ENCODE assay signal across 15 cellular contexts in genomic region chr1:46396429-46397398, GRCh38. TPM values are rescaled to one million over a fixed set of nuclear protein-coding genes. Genes with fewer than 3 reads are reported as not detected.
DNase-seq lines count a peak whose midpoint lies in the region; ATAC-seq and TF ChIP-seq lines count a peak whose summit lies in the region.
"Had no signal": no experiment of that assay in that cellular context is flagged by ENCODE, and none has a peak within 500 bp of the region (broad histone marks: within the 10 kb centered on the region; RNA-seq: fewer than 3 reads in every experiment).

No MANE protein-coding gene starts in this region.

- intact Hi-C loops in OCI-LY7 (cut with micrococcal nuclease; ENCODE audit: unreplicated experiment) = no loop called here

- DNase-seq in NCI-H748 (lab: John Stamatoyannopoulos, UW; ENCODE audit: unreplicated experiment) = peak; percentile 52
- no peak for DNase-seq in NCI-H748 treated with DMSO at 0.1 percent for 48 hours (lab: John Stamatoyannopoulos, UW)
- no peak for DNase-seq in OCI-LY7 (ENCODE audit: low spot score)
- peak; percentile 3 for DNase-seq in hepatocyte (ENCODE audit: low spot score)
- no peak for DNase-seq in type B pancreatic cell (ENCODE audit: extremely low spot score, unreplicated experiment)
- no peak for DNase-seq in activated naive CD4-positive, alpha-beta T cell treated with anti-CD3 and anti-CD28 coated beads, Interleukin-2, amount 10 ng/mL, durations not matched to agents 7 days and 5 days
- DNase-seq in NCI-H187 (lab: John Stamatoyannopoulos, UW) = no peak
- DNase-seq: activated CD4-positive, CD25-positive, alpha-beta regulatory T cell treated with anti-CD3 and anti-CD28 coated beads, Interleukin-2, amount 50 U/mL, for 72 hours; amniotic stem cell; CD8-positive, alpha-beta memory T cell; left lung had no signal

- H3K4me3 ChIP-seq in OCI-LY7 (ENCODE audit: low read depth, low read length, poor library complexity, severe bottlenecking) = no peak overlapping the region
- H3K4me3 ChIP-seq in hepatocyte = no peak overlapping the region
- H3K4me3 ChIP-seq: left lung, smooth muscle cell had no signal

- H3K4me1 ChIP-seq in OCI-LY7 (ENCODE audit: insufficient read depth, low read length, poor library complexity, severe bottlenecking) (peaks cover 41% of the 10 kb centered on the region), hepatocyte (ENCODE audit: insufficient read depth) (peaks cover 26% of the 10 kb centered on the region)

- H3K27me3 Mint-ChIP-seq in type B pancreatic cell = peaks cover 32% of the 10 kb centered on the region
- peaks cover 52% of the 10 kb centered on the region for H3K27me3 Mint-ChIP-seq in activated naive CD4-positive, alpha-beta T cell treated with anti-CD3 and anti-CD28 coated beads, Interleukin-2, amount 10 ng/mL, durations not matched to agents 7 days and 5 days

- POLR2A ChIA-PET in OCI-LY7 (lab: Charles Lee) = no interaction called here

- peaks cover 11% of the 10 kb centered on the region; the same call in 1 of the 2 replicates for H3K9me3 ChIP-seq in OCI-LY7 (ENCODE audit: low read length)
- no peaks in the 10 kb centered on the region for H3K9me3 ChIP-seq in hepatocyte (ENCODE audit: low read depth)

- TF ChIP-seq CTCF in OCI-LY7 (conservative IDR thresholded peaks at IDR 0.05; ENCODE audit: low read length) = no peak
- no peak for TF ChIP-seq CTCF in hepatocyte (IDR thresholded peaks at IDR 0.05; ENCODE audit: poor library complexity)
- no peak for TF ChIP-seq CTCF in type B pancreatic cell (conservative IDR thresholded peaks at IDR 0.05)

- no peak for ATAC-seq in HG02763 (IDR thresholded peaks at IDR 0.05; ENCODE audit: unreplicated experiment)
- ATAC-seq: left lung; stimulated activated memory B cell treated with anti-CD40 and anti-IgM and Interleukin-4, amounts not matched to agents 10 μg/mL and 1 μg/mL and 100 μg/mL, for 72 hours had no signal

- H3K27ac Mint-ChIP-seq in type B pancreatic cell = no peak overlapping the region
- H3K27ac Mint-ChIP-seq in activated naive CD4-positive, alpha-beta T cell treated with anti-CD3 and anti-CD28 coated beads, Interleukin-2, amount 10 ng/mL, durations not matched to agents 7 days and 5 days = no peak overlapping the region
- H3K27ac Mint-ChIP-seq: CD8-positive, alpha-beta memory T cell; stimulated activated memory B cell treated with anti-CD40 and anti-IgM and Interleukin-4, amounts not matched to agents 10 μg/mL and 1 μg/mL and 100 μg/mL, for 72 hours; T-helper 2 cell treated with Interferon-gamma antibody and Interleukin-4, amounts not matched to agents 5 μg/mL and 100 μg/mL, for 36 hours had no signal

- BruUV-seq in OCI-LY7 (replicated peaks; lab: Mats Ljungman, UMichigan) = TSS peak; percentile 61

- no peaks in the 10 kb centered on the region for H3K9me2 ChIP-seq in OCI-LY7 (ENCODE audit: insufficient read depth, low read length)
- H3K9me2 ChIP-seq in hepatocyte (replicated peaks; ENCODE audit: insufficient read depth) = no peaks in the 10 kb centered on the region

- H3K36me3 Mint-ChIP-seq in type B pancreatic cell = peaks cover 4% of the 10 kb centered on the region
- H3K36me3 Mint-ChIP-seq in activated naive CD4-positive, alpha-beta T cell treated with anti-CD3 and anti-CD28 coated beads, Interleukin-2, amount 10 ng/mL, durations not matched to agents 7 days and 5 days = peaks cover 6% of the 10 kb centered on the region

- H3K4me2 ChIP-seq in OCI-LY7 (ENCODE audit: low read length) (no peak overlapping the region), hepatocyte (peak overlapping the region; percentile 94)
- H3K4me2 ChIP-seq: smooth muscle cell had no signal

- H3K9me3 Mint-ChIP-seq in type B pancreatic cell = peaks cover 6% of the 10 kb centered on the region
- peaks cover 14% of the 10 kb centered on the region for H3K9me3 Mint-ChIP-seq in activated naive CD4-positive, alpha-beta T cell treated with anti-CD3 and anti-CD28 coated beads, Interleukin-2, amount 10 ng/mL, durations not matched to agents 7 days and 5 days

- CTCF ChIA-PET in OCI-LY7 (lab: Charles Lee; ENCODE audit: unreplicated experiment) = no interaction called here
- CTCF ChIA-PET in activated naive CD4-positive, alpha-beta T cell treated with anti-CD3 and anti-CD28 coated beads, Interleukin-2, amount 10 ng/mL, durations not matched to agents 7 days and 5 days (lab: Charles Lee) = interaction anchor here (0.5 kb wide), 1 partner anchor 306 kb away, joined by 3 read pairs; no protein-coding TSS in a partner anchor

- H3K4me1 Mint-ChIP-seq in type B pancreatic cell (ENCODE audit: unreplicated experiment) = peaks cover 29% of the 10 kb centered on the region
- peaks cover 9% of the 10 kb centered on the region for H3K4me1 Mint-ChIP-seq in activated naive CD4-positive, alpha-beta T cell treated with anti-CD3 and anti-CD28 coated beads, Interleukin-2, amount 10 ng/mL, durations not matched to agents 7 days and 5 days

- H3K36me3 ChIP-seq in OCI-LY7 (ENCODE audit: insufficient read depth, low read length) (no peaks in the 10 kb centered on the region), hepatocyte (replicated peaks; ENCODE audit: insufficient read depth, low read depth) (no peaks in the 10 kb centered on the region)
- H3K36me3 ChIP-seq: left lung had no signal

- H2AFZ ChIP-seq in OCI-LY7 (ENCODE audit: low read length) (no peak overlapping the region), hepatocyte (no peak overlapping the region)

- H4K20me1 ChIP-seq in OCI-LY7 (ENCODE audit: insufficient read depth, low read length) (no peaks in the 10 kb centered on the region), hepatocyte (ENCODE audit: insufficient read depth, poor library complexity, severe bottlenecking) (peaks cover 4% of the 10 kb centered on the region)

- H3K27ac ChIP-seq in OCI-LY7 (ENCODE audit: low read depth, low read length, poor library complexity, severe bottlenecking) = no peak overlapping the region
- no peak overlapping the region for H3K27ac ChIP-seq in hepatocyte
- H3K27ac ChIP-seq: left lung had no signal

- H3K4me3 Mint-ChIP-seq in type B pancreatic cell = peak overlapping the region; percentile 94
- H3K4me3 Mint-ChIP-seq in activated naive CD4-positive, alpha-beta T cell treated with anti-CD3 and anti-CD28 coated beads, Interleukin-2, amount 10 ng/mL, durations not matched to agents 7 days and 5 days = no peak overlapping the region
- H3K4me3 Mint-ChIP-seq: CD8-positive, alpha-beta memory T cell; stimulated activated memory B cell treated with anti-CD40 and anti-IgM and Interleukin-4, amounts not matched to agents 10 μg/mL and 1 μg/mL and 100 μg/mL, for 72 hours; T-helper 2 cell treated with Interferon-gamma antibody and Interleukin-4, amounts not matched to agents 5 μg/mL and 100 μg/mL, for 36 hours had no signal

- 58% methylated on average over 12 of the region's 12 CpGs for WGBS in hepatocyte (ENCODE audit: low lambda C conversion rate, missing lambda C conversion rate)

- H3K79me2 ChIP-seq in OCI-LY7 (ENCODE audit: insufficient read depth, low read depth, low read length) (no peaks in the 10 kb centered on the region), hepatocyte (peaks cover 54% of the 10 kb centered on the region)

- H3K27me3 ChIP-seq in hepatocyte = no peaks in the 10 kb centered on the region

RNA-seq across cellular contexts. Expression of gene FAAH, which starts 2.6 kb away (rescaled TPM):
- total RNA-seq in OCI-LY7 (2014; rRNA removed; shearing (Covaris generic)) = 20.1 and 25.4 TPM in 2 replicates
- total RNA-seq in OCI-LY7 (2022) (21.9 and 24.8 TPM in 2 replicates), hepatocyte (40.3 and 44.5 TPM in 2 replicates), type B pancreatic cell (ENCODE audit: low replicate concordance) (30.8 and 32.0 TPM in 2 replicates)
- 61.1 and 61.8 TPM in 2 replicates for polyA plus RNA-seq in hepatocyte

RNA-seq across cellular contexts. Expression of gene NSUN4, which starts 56.1 kb away (rescaled TPM):
- total RNA-seq in OCI-LY7 (2014; rRNA removed; shearing (Covaris generic)) = 13.2 and 26.6 TPM in 2 replicates
- 29.8 and 33.5 TPM in 2 replicates for total RNA-seq in OCI-LY7 (2022)
- 17.6 and 20.5 TPM in 2 replicates for total RNA-seq in hepatocyte
- polyA plus RNA-seq in hepatocyte = 13.5 and 21.2 TPM in 2 replicates
- 22.4 and 26.6 TPM in 2 replicates for total RNA-seq in type B pancreatic cell (ENCODE audit: low replicate concordance)

Comparison
In these comparisons a context has a peak if more than half of its experiments do, and no peak if none do; other contexts are left out.
1. DNase-seq: peak in NCI-H748 (single experiment) and hepatocyte (single experiment); none in NCI-H748 treated with DMSO at 0.1 percent for 48 hours (single experiment), OCI-LY7 (single experiment), type B pancreatic cell (single experiment), activated naive CD4-positive, alpha-beta T cell treated with anti-CD3 and anti-CD28 coated beads, Interleukin-2, amount 10 ng/mL, durations not matched to agents 7 days and 5 days (single experiment) and NCI-H187 (0 of 2).